ENCODE assay signal across 8 cellular contexts in genomic region chr5:60649288-60649917, GRCh38. TPM values are rescaled to one million over a fixed set of nuclear protein-coding genes. Genes with fewer than 3 reads are reported as not detected.
A peak's percentile ranks its signal among the peaks of the same experiment; 100 is the strongest.
DNase-seq lines count a peak whose midpoint lies in the region; ATAC-seq, FAIRE-seq and TF ChIP-seq lines count a peak whose summit lies in the region.

No MANE protein-coding gene starts in this region.

- FAIRE-seq in frontal cortex (lab: Jason Lieb, UNC): no peak

- TF ChIP-seq CTCF in A673 (conservative IDR thresholded peaks at IDR 0.05; ENCODE audit: low read depth, low read length) (peak; percentile 73), GM12874 (IDR thresholded peaks at IDR 0.05; ENCODE audit: insufficient read depth, low read depth, low read length) (peak; percentile 40; the same call in 1 of the 2 replicates), PC-3 (conservative IDR thresholded peaks at IDR 0.05; ENCODE audit: low read depth, low read length) (peak; percentile 78), fibroblast of pulmonary artery (IDR thresholded peaks at IDR 0.05; ENCODE audit: low read length, missing control alignments) (peak; percentile 83), suprapubic skin (IDR thresholded peaks at IDR 0.05) (peak; percentile 7 to 38)

- no peaks in the 10 kb centered on the region for H3K9me2 ChIP-seq in PC-3 (replicated peaks; ENCODE audit: low read length)

- H3K9me3 ChIP-seq in A673 (ENCODE audit: low read depth, low read length, poor library complexity, severe bottlenecking) (no peaks in the 10 kb centered on the region), PC-3 (ENCODE audit: low read length) (no peaks in the 10 kb centered on the region), suprapubic skin (no peaks in the 10 kb centered on the region)

- BruUV-seq in A673 (replicated peaks; lab: Mats Ljungman, UMichigan) (no TSS peak), PC-3 (replicated peaks; lab: Mats Ljungman, UMichigan) (no TSS peak)

- POLR2A ChIA-PET in A673 (lab: Charles Lee; ENCODE audit: low non-redundant PET) (no interaction called here), PC-3 (lab: Charles Lee; ENCODE audit: unreplicated experiment) (interaction anchor here (0.8 kb wide), 2 partner anchors 48 to 1039 kb away, joined by 5 to 6 read pairs; no protein-coding TSS in a partner anchor)

- H3K4me3 ChIP-seq in A673 (ENCODE audit: low read depth, low read length, poor library complexity, severe bottlenecking) (no peak overlapping the region), PC-3 (ENCODE audit: low read length) (no peak overlapping the region), fibroblast of pulmonary artery (replicated peaks; ENCODE audit: low read depth, low read length) (no peak overlapping the region), suprapubic skin (no peak overlapping the region)

- TF ChIP-seq EP300 in suprapubic skin (IDR thresholded peaks at IDR 0.05): no peak

- H3K27ac ChIP-seq in A673 (ENCODE audit: low read depth, low read length, poor library complexity, severe bottlenecking) (no peak overlapping the region), PC-3 (ENCODE audit: low read length) (no peak overlapping the region), suprapubic skin (no peak overlapping the region)

- WGBS in suprapubic skin: 21% methylated on average over 1 of the region's 1 CpG

- DNase-seq in A673 (ENCODE audit: low spot score): peak; percentile 48
- peak; percentile 73 for DNase-seq in PC-3
- peak; percentile 60 for DNase-seq in fibroblast of pulmonary artery (ENCODE audit: low read depth)
- no peak for DNase-seq in suprapubic skin (ENCODE audit: low spot score in 2 of 2)
- no peak for DNase-seq in frontal cortex (ENCODE audit: low spot score in 2 of 2)
- no peak for DNase-seq in activated gamma-delta T cell treated with Interleukin-2 at 50 U/mL for 16 hours

- H3K79me2 ChIP-seq in PC-3 (ENCODE audit: low read length): peaks cover 8% of the 10 kb centered on the region; the same call in 1 of the 2 replicates

- H2AFZ ChIP-seq in PC-3 (ENCODE audit: low read length): no peak overlapping the region

- no peaks in the 10 kb centered on the region for H3K27me3 ChIP-seq in A673 (replicated peaks; ENCODE audit: insufficient read depth, low read depth, low read length, poor library complexity)
- H3K27me3 ChIP-seq in PC-3 (ENCODE audit: low read length): no peaks in the 10 kb centered on the region
- no peaks in the 10 kb centered on the region for H3K27me3 ChIP-seq in suprapubic skin

- H3K4me1 ChIP-seq in A673 (ENCODE audit: insufficient read depth, low read length, poor library complexity, severe bottlenecking): no peaks in the 10 kb centered on the region
- peaks cover 17% of the 10 kb centered on the region for H3K4me1 ChIP-seq in PC-3 (ENCODE audit: insufficient read depth, low read length)
- no peaks in the 10 kb centered on the region for H3K4me1 ChIP-seq in suprapubic skin

- TF ChIP-seq POLR2A in suprapubic skin (IDR thresholded peaks at IDR 0.05): no peak

- ATAC-seq in HG03060 (IDR thresholded peaks at IDR 0.05; ENCODE audit: low read depth, unreplicated experiment) (peak; percentile 79), PC-3 (peak; percentile 55)

- no peaks in the 10 kb centered on the region for H3F3A ChIP-seq in PC-3 (ENCODE audit: low read length, unreplicated experiment)

- CTCF ChIA-PET in A673 (lab: Charles Lee): no interaction called here
- CTCF ChIA-PET in PC-3 (lab: Charles Lee): no interaction called here

- no peak overlapping the region for H3K4me2 ChIP-seq in PC-3 (ENCODE audit: low read length)

- intact Hi-C loops in A673 (cut with micrococcal nuclease; ENCODE audit: unreplicated experiment) (loop anchor here (5.0 to 10.0 kb wide), 3 partner anchors 265 to 837 kb away; no protein-coding TSS in a partner anchor), PC-3 (cut with micrococcal nuclease) (loop anchor here (5.0 kb wide), 1 partner anchor 837 kb away; no protein-coding TSS in a partner anchor)

- H4K20me1 ChIP-seq in PC-3 (ENCODE audit: low read length): no peaks in the 10 kb centered on the region

- no peak overlapping the region for H3K9ac ChIP-seq in PC-3 (ENCODE audit: low read length)

- H3K36me3 ChIP-seq in A673 (ENCODE audit: insufficient read depth, low read length, poor library complexity, severe bottlenecking): peaks cover 3% of the 10 kb centered on the region
- H3K36me3 ChIP-seq in PC-3 (ENCODE audit: low read depth, low read length): 0 out of 2 replicates have a peak, but pooled peaks cover 1% of the 10 kb centered on the region
- H3K36me3 ChIP-seq in suprapubic skin: no peaks in the 10 kb centered on the region

RNA-seq across cellular contexts. Expression of gene DEPDC1B, which starts 50.6 kb away (rescaled TPM):
- total RNA-seq in A673 (2021) (32.8 and 34.9 TPM in 2 replicates), PC-3 (2014; rRNA removed) (22.7 and 23.8 TPM in 2 replicates), suprapubic skin (1 to 10 TPM; 4.8 to 5.8 (median 5.2) TPM), frontal cortex (12.2 TPM)

Comparison
In these comparisons a context has a peak if more than half of its experiments do, and no peak if none do; other contexts are left out.
1. DNase-seq: peak in A673 (single experiment), PC-3 (single experiment) and fibroblast of pulmonary artery (single experiment); none in suprapubic skin (0 of 2), frontal cortex (0 of 2) and activated gamma-delta T cell treated with Interleukin-2 at 50 U/mL for 16 hours (single experiment).
2. CTCF ChIP-seq: peak in every context shown above with its lines; median percentile 83 in fibroblast of pulmonary artery; 78 in PC-3; 73 in A673; 40 in GM12874; 22 in suprapubic skin.